In genomic region chr5:35781181-35781580, GRCh38 we compare ENCODE assay signal across 16 cellular contexts.
DNase-seq lines count a peak whose midpoint lies in the region; ATAC-seq and TF ChIP-seq lines count a peak whose summit lies in the region.
"Had no signal": no experiment of that assay in that cellular context is flagged by ENCODE, and none has a peak within 500 bp of the region (broad histone marks: within the 10 kb centered on the region; RNA-seq: fewer than 3 reads in every experiment).

No MANE protein-coding gene starts in this region.

- peaks cover 1% of the 10 kb centered on the region for H3K36me3 Mint-ChIP-seq in activated CD4-positive, alpha-beta T cell treated with anti-CD3 and anti-CD28 coated beads for 36 hours (ENCODE audit: low read depth)
- H3K36me3 Mint-ChIP-seq in HFFc6 (ENCODE audit: low read depth), result no peaks in the 10 kb centered on the region
- no peaks in the 10 kb centered on the region for H3K36me3 Mint-ChIP-seq in nephron progenitor cell (ENCODE audit: low read depth)

- intact Hi-C loops in activated CD4-positive, alpha-beta T cell treated with anti-CD3 and anti-CD28 coated beads for 36 hours (cut with DNase I, micrococcal nuclease), result loop anchor here in 1 of 2 experiments (2.0 kb wide), 1 partner anchor 166 kb away; no protein-coding TSS in a partner anchor

- TF ChIP-seq CTCF in HFFc6 (IDR thresholded peaks at IDR 0.05) (no peak), nephron progenitor cell (IDR thresholded peaks at IDR 0.05) (no peak)

- CTCF ChIA-PET in activated CD4-positive, alpha-beta T cell treated with anti-CD3 and anti-CD28 coated beads for 36 hours (lab: Charles Lee), result interaction anchor here (0.6 to 6.2 kb wide), 10 partner anchors 9 to 462 kb away, joined by 3 to 58 read pairs (median 3); partner anchors contain the start of gene IL7R

- no peak for DNase-seq in activated CD4-positive, alpha-beta T cell treated with anti-CD3 and anti-CD28 coated beads for 36 hours
- no peak for DNase-seq in activated CD4-positive, alpha-beta T cell treated with anti-CD3 and anti-CD28 coated beads, Interleukin-2, amount 50 U/mL, for 48 hours
- DNase-seq in HFFc6, result no peak
- peak; percentile 74 for DNase-seq in adipocyte (ENCODE audit: low read depth)
- DNase-seq in nephron progenitor cell, result no peak
- DNase-seq in NCI-H226, result no peak
- DNase-seq in islet precursor cell, result no peak
- DNase-seq: activated CD8-positive, alpha-beta memory T cell treated with anti-CD3 and anti-CD28 coated beads for 24 hours; DMS53; glutamatergic neuron; GOT3; left colon; MV-4-11; OCI-M1 had no signal

- H3K9me3 ChIP-seq in adipocyte (ENCODE audit: control insufficient read depth, low read length), result no peaks in the 10 kb centered on the region

- ATAC-seq in activated CD4-positive, alpha-beta T cell treated with anti-CD3 and anti-CD28 coated beads for 36 hours, result no peak
- ATAC-seq in esophagus mucosa, result no peak
- ATAC-seq: GM12878, left colon had no signal

- peak overlapping the region; percentile 7 for H3K9ac ChIP-seq in adipocyte (ENCODE audit: low read length)

- POLR2A ChIA-PET in activated CD4-positive, alpha-beta T cell treated with anti-CD3 and anti-CD28 coated beads for 36 hours (lab: Charles Lee), result interaction anchor here (0.6 kb wide), 1 partner anchor 94 kb away, joined by 4 read pairs; no protein-coding TSS in a partner anchor

- H3K4me1 Mint-ChIP-seq in activated CD4-positive, alpha-beta T cell treated with anti-CD3 and anti-CD28 coated beads for 36 hours, result peaks cover 86% of the 10 kb centered on the region
- peaks cover 62% of the 10 kb centered on the region for H3K4me1 Mint-ChIP-seq in HFFc6 (ENCODE audit: low read depth)
- peaks cover 6% of the 10 kb centered on the region for H3K4me1 Mint-ChIP-seq in nephron progenitor cell

- H3K27ac Mint-ChIP-seq in activated CD4-positive, alpha-beta T cell treated with anti-CD3 and anti-CD28 coated beads for 36 hours, result peak overlapping the region; percentile 90
- peak overlapping the region; percentile 73 for H3K27ac Mint-ChIP-seq in HFFc6
- H3K27ac Mint-ChIP-seq in nephron progenitor cell, result peak overlapping the region; percentile 1

- H3K4me3 ChIP-seq in adipocyte (ENCODE audit: low read length), result no peak overlapping the region
- H3K4me3 ChIP-seq: GM12878 had no signal

- peak overlapping the region; percentile 59 for H3K4me3 Mint-ChIP-seq in activated CD4-positive, alpha-beta T cell treated with anti-CD3 and anti-CD28 coated beads for 36 hours
- H3K4me3 Mint-ChIP-seq in HFFc6, result peak overlapping the region; percentile 62
- H3K4me3 Mint-ChIP-seq in nephron progenitor cell, result no peak overlapping the region

- peaks cover 19% of the 10 kb centered on the region for H3K4me1 ChIP-seq in adipocyte (ENCODE audit: control insufficient read depth, insufficient read depth, low read length)

- H3K27me3 ChIP-seq in adipocyte (replicated peaks; ENCODE audit: control insufficient read depth, insufficient read depth, low read length), result no peaks in the 10 kb centered on the region

- no peaks in the 10 kb centered on the region for H3K27me3 Mint-ChIP-seq in activated CD4-positive, alpha-beta T cell treated with anti-CD3 and anti-CD28 coated beads for 36 hours
- H3K27me3 Mint-ChIP-seq in HFFc6 (ENCODE audit: insufficient read depth), result no peaks in the 10 kb centered on the region
- peaks cover 8% of the 10 kb centered on the region for H3K27me3 Mint-ChIP-seq in nephron progenitor cell (ENCODE audit: low read depth, poor library complexity)

- H3K9me3 Mint-ChIP-seq in activated CD4-positive, alpha-beta T cell treated with anti-CD3 and anti-CD28 coated beads for 36 hours (ENCODE audit: low read depth), result no peaks in the 10 kb centered on the region
- no peaks in the 10 kb centered on the region for H3K9me3 Mint-ChIP-seq in HFFc6
- no peaks in the 10 kb centered on the region for H3K9me3 Mint-ChIP-seq in nephron progenitor cell

- H3K36me3 ChIP-seq in adipocyte (ENCODE audit: control insufficient read depth, insufficient read depth, low read length, severe bottlenecking), result no peaks in the 10 kb centered on the region

Comparison
In these comparisons a context has a peak if more than half of its experiments do, and no peak if none do; other contexts are left out.
1. H3K27ac Mint-ChIP-seq: peak in every context shown above with its lines; median percentile 90 in activated CD4-positive, alpha-beta T cell treated with anti-CD3 and anti-CD28 coated beads for 36 hours; 73 in HFFc6; 1 in nephron progenitor cell.